1 cellular context compared by ENCODE assay signal in the genomic region with DNA sequence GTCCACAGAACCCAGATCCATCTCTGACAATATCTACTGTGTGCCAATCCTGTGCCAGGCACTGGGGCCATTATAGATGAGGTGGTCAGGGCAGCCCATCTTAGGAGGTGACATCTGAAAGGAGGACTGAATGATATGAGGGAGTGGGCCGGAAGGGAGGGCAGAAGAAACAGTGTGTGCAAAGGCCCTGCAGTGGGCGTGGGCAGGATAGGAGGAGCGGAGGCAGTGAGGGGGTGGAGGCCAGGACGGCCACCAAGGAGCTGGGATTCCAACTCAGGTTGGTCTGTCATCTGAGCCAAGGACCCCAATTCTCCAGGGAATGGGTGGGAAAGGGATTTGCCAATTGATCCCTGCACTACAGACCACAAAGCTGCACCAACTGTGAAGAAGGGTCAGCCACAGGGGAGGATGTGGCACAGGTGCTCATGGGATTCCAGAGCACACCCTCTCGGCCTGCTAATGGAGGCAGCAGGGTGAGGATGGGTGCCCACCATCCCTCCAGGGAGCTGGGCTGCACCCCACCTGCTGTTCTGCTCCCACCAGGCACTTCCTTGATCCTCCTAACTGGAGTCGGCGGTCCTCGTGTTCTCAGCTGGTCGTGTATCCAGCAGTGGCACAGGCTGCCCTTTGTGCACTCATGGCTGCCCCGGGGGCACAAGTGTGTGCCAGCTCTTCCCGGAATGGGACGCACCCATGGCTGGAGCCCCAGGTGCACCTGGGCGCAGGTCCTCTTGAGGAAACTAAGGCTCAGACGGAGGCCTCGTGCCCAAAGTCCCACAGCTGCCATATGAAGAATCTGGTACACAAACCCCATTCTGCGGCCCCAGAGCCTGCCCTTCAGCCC.
TF ChIP-seq lines count a peak whose summit lies in the region.

No MANE protein-coding gene starts in this region.

TF ChIP-seq in HepG2, 621 proteins besides CTCF, POLR2A, EP300 and RAD21:
- no peak for TF ChIP-seq CENPT (CRISPR knock-in tag; IDR thresholded peaks at IDR 0.05; ENCODE audit: low read depth)
- no peak; the same call in 1 of the 2 replicates for TF ChIP-seq ZNF576 (CRISPR knock-in tag; IDR thresholded peaks at IDR 0.05)
- no peak for TF ChIP-seq NONO (IDR thresholded peaks at IDR 0.05)
- 0 out of 2 replicates have a peak, but pooled peaks have one; percentile 22 for TF ChIP-seq NONO (CRISPR knock-in tag; conservative IDR thresholded peaks at IDR 0.05)
- TF ChIP-seq SOX6 (IDR thresholded peaks at IDR 0.05) = no peak
- TF ChIP-seq SOX6 (CRISPR knock-in tag; IDR thresholded peaks at IDR 0.05) = no peak
- no peak for TF ChIP-seq SSRP1 (CRISPR knock-in tag; IDR thresholded peaks at IDR 0.05)
- no peak for TF ChIP-seq ZNF530 (CRISPR knock-in tag; IDR thresholded peaks at IDR 0.05; ENCODE audit: low read depth)
- no peak for TF ChIP-seq TRIM22 (IDR thresholded peaks at IDR 0.05)
- no peak for TF ChIP-seq YEATS4 (CRISPR knock-in tag; IDR thresholded peaks at IDR 0.05; ENCODE audit: borderline replicate concordance)
- no peak for TF ChIP-seq ZNF484 (CRISPR knock-in tag; IDR thresholded peaks at IDR 0.05; ENCODE audit: borderline replicate concordance, low read depth)
- TF ChIP-seq AGO2 (optimal IDR thresholded peaks at IDR 0.05; ENCODE audit: low read depth, low read length) = peak; percentile 48
- peak; percentile 71 for TF ChIP-seq RBM22 (optimal IDR thresholded peaks at IDR 0.05; ENCODE audit: low read length)
- peak; percentile 45 for TF ChIP-seq RBFOX2 (IDR thresholded peaks at IDR 0.05; ENCODE audit: low read depth, low read length)
TF ChIP-seq in HepG2: peak in this region for 4.
